ENCODE assay signal across 15 cellular contexts in the genomic region with DNA sequence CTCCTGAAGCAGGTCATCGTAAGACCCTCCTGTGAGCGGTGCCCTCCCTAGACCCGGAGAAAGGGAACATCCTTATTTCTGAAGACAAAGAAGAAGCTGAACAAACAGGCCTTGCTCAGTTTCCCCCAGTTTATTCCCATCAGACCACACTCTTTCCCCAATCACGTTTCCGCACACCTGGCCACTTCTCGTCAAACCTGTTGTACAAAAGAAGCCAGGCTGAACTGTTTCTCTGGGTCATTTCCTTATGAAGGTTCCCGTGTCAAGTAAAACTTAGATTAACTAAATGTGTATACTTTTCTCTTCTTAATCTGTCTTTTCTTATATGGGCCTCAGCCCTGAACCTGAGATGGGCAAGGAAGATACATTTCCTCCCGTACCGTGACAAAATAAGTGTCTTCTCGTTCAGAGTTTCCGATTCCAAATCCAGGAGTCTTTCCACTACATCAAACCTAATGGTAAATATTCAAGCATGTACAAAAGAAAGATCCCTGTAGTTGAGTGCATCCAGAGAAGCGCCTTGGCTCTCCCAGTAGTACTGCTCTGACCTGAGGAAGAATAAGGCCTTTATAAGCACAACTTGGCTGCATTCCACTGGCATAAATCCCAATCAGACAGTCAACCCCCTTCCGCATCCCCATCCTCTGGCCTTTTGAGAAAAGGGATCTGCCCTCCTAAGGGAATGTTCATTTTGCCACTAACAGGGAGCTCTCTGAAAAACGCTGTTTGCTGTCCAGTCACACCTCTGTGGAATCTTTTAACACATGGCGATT.
DNase-seq lines count a peak whose midpoint lies in the region; ATAC-seq and TF ChIP-seq lines count a peak whose summit lies in the region.
"Had no signal": no experiment of that assay in that cellular context is flagged by ENCODE, and none has a peak within 500 bp of the region (broad histone marks: within the 10 kb centered on the region; RNA-seq: fewer than 3 reads in every experiment).

No MANE protein-coding gene starts in this region.

- H3K27me3 ChIP-seq in testis, result no peaks in the 10 kb centered on the region

- intact Hi-C loops in activated CD4-positive, alpha-beta T cell treated with anti-CD3 and anti-CD28 coated beads, Interleukin-2, amount 10 ng/mL, durations not matched to agents 24 days and 14 days (cut with micrococcal nuclease), result no loop called here
- intact Hi-C loops in testis (cut with DNase I; ENCODE audit: low total_unique reads), result no loop called here

- no peak for TF ChIP-seq POLR2A in testis (IDR thresholded peaks at IDR 0.05)

- no peak overlapping the region for H3K4me3 Mint-ChIP-seq in activated CD4-positive, alpha-beta T cell treated with anti-CD3 and anti-CD28 coated beads, Interleukin-2, amount 10 ng/mL, durations not matched to agents 24 days and 14 days
- no peak overlapping the region for H3K4me3 Mint-ChIP-seq in activated naive CD8-positive, alpha-beta T cell treated with anti-CD3 and anti-CD28 coated beads for 36 hours
- H3K4me3 Mint-ChIP-seq in memory B cell, result no peak overlapping the region

- no peaks in the 10 kb centered on the region for H3K27me3 Mint-ChIP-seq in activated CD4-positive, alpha-beta T cell treated with anti-CD3 and anti-CD28 coated beads, Interleukin-2, amount 10 ng/mL, durations not matched to agents 24 days and 14 days
- peaks cover 4% of the 10 kb centered on the region for H3K27me3 Mint-ChIP-seq in activated naive CD8-positive, alpha-beta T cell treated with anti-CD3 and anti-CD28 coated beads for 36 hours
- no peaks in the 10 kb centered on the region for H3K27me3 Mint-ChIP-seq in memory B cell

- DNase-seq in activated CD4-positive, alpha-beta T cell treated with anti-CD3 and anti-CD28 coated beads, Interleukin-2, amount 10 ng/mL, durations not matched to agents 24 days and 14 days, result no peak
- DNase-seq in activated CD4-positive, alpha-beta T cell treated with anti-CD3 and anti-CD28 coated beads, Interleukin-2, amount 50 U/mL, for 48 hours, result no peak
- no peak for DNase-seq in activated naive CD8-positive, alpha-beta T cell treated with anti-CD3 and anti-CD28 coated beads for 36 hours
- no peak for DNase-seq in memory B cell (ENCODE audit: low spot score in 2 of 2)
- DNase-seq in testis, result peak; percentile 27
- no peak for DNase-seq in amniotic stem cell (lab: John Stamatoyannopoulos, UW)
- DNase-seq in stimulated activated CD4-positive, alpha-beta T cell treated with anti-CD3 and anti-CD28 coated beads, Interleukin-12 subunit alpha, Interleukin-12 subunit beta, amount 100 ng/mL, for 4 hours, result no peak
- DNase-seq: activated CD4-positive, CD25-positive, alpha-beta regulatory T cell treated with anti-CD3 and anti-CD28 coated beads, Interleukin-2, amount 50 U/mL, for 72 hours; activated effector memory CD4-positive, alpha-beta T cell treated with anti-CD3 and anti-CD28 coated beads, Interleukin-2, amount 50 U/mL, for 16 hours; cerebellar nuclear complex; DND-41; foreskin fibroblast; NCI-H226; SIG-M5 had no signal

- TF ChIP-seq CTCF in testis (IDR thresholded peaks at IDR 0.05), result no peak

- peaks cover 7% of the 10 kb centered on the region for H3K9me3 Mint-ChIP-seq in activated CD4-positive, alpha-beta T cell treated with anti-CD3 and anti-CD28 coated beads, Interleukin-2, amount 10 ng/mL, durations not matched to agents 24 days and 14 days
- peaks cover 4% of the 10 kb centered on the region for H3K9me3 Mint-ChIP-seq in activated naive CD8-positive, alpha-beta T cell treated with anti-CD3 and anti-CD28 coated beads for 36 hours
- H3K9me3 Mint-ChIP-seq in memory B cell, result no peaks in the 10 kb centered on the region

- peak overlapping the region; percentile 56 for H3K27ac Mint-ChIP-seq in activated CD4-positive, alpha-beta T cell treated with anti-CD3 and anti-CD28 coated beads, Interleukin-2, amount 10 ng/mL, durations not matched to agents 24 days and 14 days
- H3K27ac Mint-ChIP-seq in activated naive CD8-positive, alpha-beta T cell treated with anti-CD3 and anti-CD28 coated beads for 36 hours, result peak overlapping the region; percentile 82
- H3K27ac Mint-ChIP-seq in memory B cell, result peak overlapping the region; percentile 97

- H3K4me3 ChIP-seq in testis, result no peak overlapping the region

- H3K4me1 Mint-ChIP-seq in activated CD4-positive, alpha-beta T cell treated with anti-CD3 and anti-CD28 coated beads, Interleukin-2, amount 10 ng/mL, durations not matched to agents 24 days and 14 days, result peaks cover 23% of the 10 kb centered on the region
- H3K4me1 Mint-ChIP-seq in activated naive CD8-positive, alpha-beta T cell treated with anti-CD3 and anti-CD28 coated beads for 36 hours, result peaks cover 41% of the 10 kb centered on the region
- peaks cover 26% of the 10 kb centered on the region for H3K4me1 Mint-ChIP-seq in memory B cell

- no peak for ATAC-seq in memory B cell (ENCODE audit: low read depth)
- no peak for ATAC-seq in GM18867 (IDR thresholded peaks at IDR 0.05; ENCODE audit: unreplicated experiment)

- 79 to 85% methylated on average over 15 of the region's 15 CpGs for WGBS in testis, 2 donors

- H3K36me3 Mint-ChIP-seq in activated CD4-positive, alpha-beta T cell treated with anti-CD3 and anti-CD28 coated beads, Interleukin-2, amount 10 ng/mL, durations not matched to agents 24 days and 14 days (ENCODE audit: low read depth), result peaks cover 2% of the 10 kb centered on the region
- peaks cover 7% of the 10 kb centered on the region for H3K36me3 Mint-ChIP-seq in activated naive CD8-positive, alpha-beta T cell treated with anti-CD3 and anti-CD28 coated beads for 36 hours
- no peaks in the 10 kb centered on the region for H3K36me3 Mint-ChIP-seq in memory B cell

- H3K4me1 ChIP-seq in testis, result peaks cover 14% of the 10 kb centered on the region

- H3K9me3 ChIP-seq in testis, result no peaks in the 10 kb centered on the region

- H3K36me3 ChIP-seq in testis (ENCODE audit: low read depth, missing control alignments), result no peaks in the 10 kb centered on the region

- no peak overlapping the region for H3K27ac ChIP-seq in testis
